In genomic region chr10:120979435-120980315, GRCh38 we compare ENCODE assay signal across 8 cellular contexts.
DNase-seq lines count a peak whose midpoint lies in the region; ATAC-seq and TF ChIP-seq lines count a peak whose summit lies in the region.

No MANE protein-coding gene starts in this region.

- H3K27ac Mint-ChIP-seq in activated CD8-positive, alpha-beta T cell treated with anti-CD3 and anti-CD28 coated beads for 36 hours = no peak overlapping the region

- H3K27ac ChIP-seq in cardiac muscle cell (no peak overlapping the region), right cardiac atrium (ENCODE audit: low read length) (no peak overlapping the region), psoas muscle (no peak overlapping the region)

- H3K4me3 ChIP-seq in cardiac muscle cell = peak overlapping the region; percentile 23
- peak overlapping the region; percentile 56 for H3K4me3 ChIP-seq in right cardiac atrium (ENCODE audit: low read length)
- H3K4me3 ChIP-seq in psoas muscle = peak overlapping the region; percentile 50

- no peaks in the 10 kb centered on the region for H3K9me3 ChIP-seq in cardiac muscle cell (ENCODE audit: low read depth)
- H3K9me3 ChIP-seq in right cardiac atrium (ENCODE audit: control insufficient read depth, low read length) = peaks cover 2% of the 10 kb centered on the region
- H3K9me3 ChIP-seq in psoas muscle = peaks cover 6% of the 10 kb centered on the region

- DNase-seq in cardiac muscle cell (ENCODE audit: low read depth in 1 of 2, low spot score in 1 of 2) = peak; percentile 1 to 56
- DNase-seq in Right ventricle myocardium inferior (ENCODE audit: missing footprints) = no peak
- DNase-seq in activated CD8-positive, alpha-beta T cell treated with anti-CD3 and anti-CD28 coated beads for 36 hours = peak; percentile 37
- peak in 1 of 3 donors; percentile 62 for DNase-seq in right cardiac atrium
- DNase-seq in psoas muscle = no peak
- no peak for DNase-seq in NK-92 treated with Interleukin-12 subunit alpha and Interleukin-12 subunit beta, amount 100 ng/mL, for 24 hours (lab: John Stamatoyannopoulos, UW)

- H3K27me3 ChIP-seq in cardiac muscle cell (peaks cover 19% of the 10 kb centered on the region), right cardiac atrium (ENCODE audit: control insufficient read depth, insufficient read depth) (no peaks in the 10 kb centered on the region), psoas muscle (ENCODE audit: insufficient read depth in 3 of 3, low read length in 2 of 3) (peaks cover 4 to 73% (median 21%) of the 10 kb centered on the region in 3 donors)

- no peaks in the 10 kb centered on the region for H3K36me3 Mint-ChIP-seq in activated CD8-positive, alpha-beta T cell treated with anti-CD3 and anti-CD28 coated beads for 36 hours (ENCODE audit: low read depth)

- CTCF ChIA-PET in activated CD8-positive, alpha-beta T cell treated with anti-CD3 and anti-CD28 coated beads for 36 hours (lab: Charles Lee) = no interaction called here

- WGBS in right cardiac atrium = 6% methylated on average over 69 of the region's 69 CpGs
- 2 to 4% (median 4%) methylated on average over 51 to 69 of the region's 69 CpGs for WGBS in psoas muscle, 3 donors

- POLR2A ChIA-PET in activated CD8-positive, alpha-beta T cell treated with anti-CD3 and anti-CD28 coated beads for 36 hours (lab: Charles Lee) = interaction anchor here (0.5 kb wide), 1 partner anchor 36 kb away, joined by 3 read pairs; no protein-coding TSS in a partner anchor

- H3K9me3 Mint-ChIP-seq in activated CD8-positive, alpha-beta T cell treated with anti-CD3 and anti-CD28 coated beads for 36 hours = no peaks in the 10 kb centered on the region

- TF ChIP-seq CTCF in cardiac muscle cell (IDR thresholded peaks at IDR 0.05; ENCODE audit: low read depth, low read length) = no peak
- no peak for TF ChIP-seq CTCF in activated CD8-positive, alpha-beta T cell treated with anti-CD3 and anti-CD28 coated beads for 36 hours (IDR thresholded peaks at IDR 0.05)
- no peak for TF ChIP-seq CTCF in psoas muscle (IDR thresholded peaks at IDR 0.05)

- intact Hi-C loops in Right ventricle myocardium inferior (cut with DNase I) (no loop called here), right cardiac atrium (cut with DNase I) (no loop called here), psoas muscle (cut with DNase I) (no loop called here)
- intact Hi-C loops in activated CD8-positive, alpha-beta T cell treated with anti-CD3 and anti-CD28 coated beads for 36 hours (cut with micrococcal nuclease) = no loop called here

- H3K4me1 Mint-ChIP-seq in activated CD8-positive, alpha-beta T cell treated with anti-CD3 and anti-CD28 coated beads for 36 hours (ENCODE audit: low read depth) = peaks cover 4% of the 10 kb centered on the region

- H3K4me3 Mint-ChIP-seq in activated CD8-positive, alpha-beta T cell treated with anti-CD3 and anti-CD28 coated beads for 36 hours = no peak overlapping the region

- peaks cover 36% of the 10 kb centered on the region for H3K27me3 Mint-ChIP-seq in activated CD8-positive, alpha-beta T cell treated with anti-CD3 and anti-CD28 coated beads for 36 hours

- H3K4me1 ChIP-seq in cardiac muscle cell (ENCODE audit: low read depth) (peaks cover 19% of the 10 kb centered on the region), right cardiac atrium (ENCODE audit: control insufficient read depth, insufficient read depth, low read length) (peaks cover 3% of the 10 kb centered on the region), psoas muscle (no peaks in the 10 kb centered on the region)

- H3K36me3 ChIP-seq in cardiac muscle cell = no peaks in the 10 kb centered on the region
- H3K36me3 ChIP-seq in psoas muscle (ENCODE audit: insufficient read depth in 1 of 2, low read depth in 1 of 2) = no peaks in the 10 kb centered on the region

- ATAC-seq in Right ventricle myocardium inferior = no peak
- ATAC-seq in activated CD8-positive, alpha-beta T cell treated with anti-CD3 and anti-CD28 coated beads for 36 hours = peak; percentile 45
- peak; percentile 67 to 73 for ATAC-seq in right cardiac atrium
- no peak for ATAC-seq in psoas muscle
- no peak for ATAC-seq in HG02981 (IDR thresholded peaks at IDR 0.05; ENCODE audit: unreplicated experiment)
- no peak for ATAC-seq in HG03442 (IDR thresholded peaks at IDR 0.05; ENCODE audit: unreplicated experiment)

Comparison
In these comparisons a context has a peak if more than half of its experiments do, and no peak if none do; other contexts are left out.
1. DNase-seq: peak in cardiac muscle cell (2 of 2) and activated CD8-positive, alpha-beta T cell treated with anti-CD3 and anti-CD28 coated beads for 36 hours (single experiment); none in Right ventricle myocardium inferior (single experiment), psoas muscle (0 of 2) and NK-92 treated with Interleukin-12 subunit alpha and Interleukin-12 subunit beta, amount 100 ng/mL, for 24 hours (single experiment).
2. ATAC-seq: peak in activated CD8-positive, alpha-beta T cell treated with anti-CD3 and anti-CD28 coated beads for 36 hours (single experiment) and right cardiac atrium (2 of 2); none in Right ventricle myocardium inferior (single experiment), psoas muscle (0 of 4), HG02981 (single experiment) and HG03442 (single experiment).
3. Peak in every context shown above with its lines, with median percentiles within 50 percentile points of each other: H3K4me3 ChIP-seq.